ENCODE assay signal across 8 cellular contexts in the genomic region with DNA sequence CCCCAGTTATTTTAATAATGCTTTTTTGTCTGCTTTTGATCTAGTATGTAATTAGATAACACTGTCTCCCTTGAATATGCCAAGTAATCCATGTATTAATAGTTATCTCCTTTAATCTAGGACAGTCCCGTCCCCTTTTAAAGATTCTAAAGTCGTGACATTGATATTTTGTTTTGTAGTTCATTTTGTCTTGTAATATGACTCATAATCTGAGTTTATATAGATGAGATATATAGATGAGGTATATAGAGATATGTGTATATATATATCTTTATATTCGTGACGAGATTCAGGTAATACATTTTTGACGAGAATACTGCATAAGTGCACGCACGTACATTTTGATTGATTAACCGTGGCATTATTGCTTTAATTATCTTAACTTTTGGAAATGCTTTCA. TPM values are rescaled to one million over a fixed set of nuclear protein-coding genes. Genes with fewer than 3 reads are reported as not detected.
DNase-seq lines count a peak whose midpoint lies in the region; ATAC-seq and TF ChIP-seq lines count a peak whose summit lies in the region.

No MANE protein-coding gene starts in this region.

- ATAC-seq in HCT116: no peak
- ATAC-seq in sciatic nerve: no peak

- H3K27ac ChIP-seq in HCT116 (ENCODE audit: low read depth, low read length) (peak overlapping the region; percentile 89; the same call in 1 of the 2 replicates), WERI-Rb-1 (peak overlapping the region; percentile 100; the same call in 1 of the 2 replicates), skin epidermis (peak overlapping the region in 14 of 21 experiments; percentile 19 to 100 (median 98))

- no peak overlapping the region for H2AFZ ChIP-seq in HCT116 (ENCODE audit: low read depth, low read length, poor library complexity, severe bottlenecking)

- TF ChIP-seq CTCF in HCT116 (IDR thresholded peaks at IDR 0.05 in 2 of 3, conservative IDR thresholded peaks at IDR 0.05 in 1 of 3; ENCODE audit: borderline replicate concordance in 1 of 3, insufficient read depth in 1 of 3, low read depth in 2 of 3, low read length in 2 of 3) (no peak), WERI-Rb-1 (IDR thresholded peaks at IDR 0.05; ENCODE audit: low read depth, low read length) (no peak), foreskin fibroblast (IDR thresholded peaks at IDR 0.05; ENCODE audit: low read depth, low read length) (no peak)

- POLR2A ChIA-PET in HCT116 (lab: Charles Lee): no interaction called here

- no peaks in the 10 kb centered on the region for H3K9me2 ChIP-seq in HCT116 (ENCODE audit: insufficient read depth)

- peaks cover 0 to 9% of the 10 kb centered on the region in 2 experiments; a peak in 1 of 4 replicates for H3K36me3 ChIP-seq in HCT116 (ENCODE audit: control insufficient read depth in 1 of 2, insufficient read depth in 2 of 2, low read length in 2 of 2)
- peaks cover 16% of the 10 kb centered on the region for H3K36me3 ChIP-seq in WERI-Rb-1

- H3K4me1 ChIP-seq in HCT116 (ENCODE audit: control insufficient read depth in 1 of 2, insufficient read depth in 2 of 2, low read length in 2 of 2): peaks cover 7 to 19% of the 10 kb centered on the region in 2 experiments; a peak in 3 of 4 replicates

- H3K79me2 ChIP-seq in HCT116 (ENCODE audit: insufficient read depth, low read length): peaks cover 63% of the 10 kb centered on the region

- peak overlapping the region; percentile 81 for H3K9ac ChIP-seq in HCT116 (ENCODE audit: low read length)

- DNase-seq in HCT116 (ENCODE audit: low read depth, low spot score) (no peak), WERI-Rb-1 (no peak), foreskin fibroblast (no peak), sciatic nerve (ENCODE audit: low spot score) (no peak), NCI-H2227 treated with DMSO at 0.1 percent for 48 hours (lab: John Stamatoyannopoulos, UW) (no peak)
- no peak for DNase-seq in NK-92 treated with Interleukin-12 subunit alpha and Interleukin-12 subunit beta, amount 100 ng/mL, for 24 hours (lab: John Stamatoyannopoulos, UW)
- DNase-seq in stimulated activated CD4-positive, alpha-beta T cell treated with anti-CD3 and anti-CD28 coated beads, Interleukin-4, amount 100 ng/mL, for 1 hour: no peak

- H3K9me3 ChIP-seq in HCT116 (ENCODE audit: control insufficient read depth in 1 of 2, insufficient read depth in 1 of 2, low read depth in 1 of 2, low read length in 2 of 2) (no peaks in the 10 kb centered on the region), WERI-Rb-1 (ENCODE audit: severe bottlenecking) (no peaks in the 10 kb centered on the region)

- intact Hi-C loops in HCT116 (cut with micrococcal nuclease): loop anchor here (2.0 kb wide), 2 partner anchors 219 to 423 kb away; a partner anchor contains a TSS
- intact Hi-C loops in sciatic nerve (cut with DNase I): no loop called here

- CTCF ChIA-PET in HCT116 (lab: Charles Lee): no interaction called here

- RAD21 ChIA-PET in HCT116 (lab: Charles Lee; ENCODE audit: low non-redundant PET in 1 of 2, low total read pairs in 2 of 2, uncharacterized antibody in 2 of 2, unreplicated experiment in 2 of 2): no interaction called here

- peak overlapping the region; percentile 89 for H3K4me2 ChIP-seq in HCT116 (ENCODE audit: low read length)

- H3K4me3 ChIP-seq in HCT116 (replicated peaks in 1 of 2; ENCODE audit: low read depth in 1 of 2, low read length in 2 of 2): peak overlapping the region; percentile 74 to 84
- H3K4me3 ChIP-seq in WERI-Rb-1 (ENCODE audit: low read depth, low read length): peak overlapping the region; percentile 88
- peak overlapping the region; percentile 94 to 97 for H3K4me3 ChIP-seq in foreskin fibroblast (ENCODE audit: low read depth in 1 of 2, low read length in 2 of 2)
- peak overlapping the region; percentile 67 to 83 (median 74) for H3K4me3 ChIP-seq in skin epidermis

- no peak for TF ChIP-seq POLR2A in HCT116 (IDR thresholded peaks at IDR 0.05; ENCODE audit: borderline replicate concordance, extremely low read depth, insufficient read depth, insufficient read length)

- no peak for TF ChIP-seq RAD21 in HCT116 (IDR thresholded peaks at IDR 0.05; ENCODE audit: low read depth)

- BruUV-seq in HCT116 (replicated peaks; lab: Mats Ljungman, UMichigan): no TSS peak

- peaks cover 19% of the 10 kb centered on the region; the same call in 1 of the 2 replicates for H4K20me1 ChIP-seq in HCT116 (ENCODE audit: insufficient read depth)

- H3K27me3 ChIP-seq in HCT116 (ENCODE audit: insufficient read depth, low read length): no peaks in the 10 kb centered on the region
- H3K27me3 ChIP-seq in WERI-Rb-1 (ENCODE audit: insufficient read depth, low read depth, severe bottlenecking): no peaks in the 10 kb centered on the region

TF ChIP-seq in HCT116, 20 proteins besides CTCF, POLR2A, EP300 and RAD21:
- TF ChIP-seq, protein P1, sequence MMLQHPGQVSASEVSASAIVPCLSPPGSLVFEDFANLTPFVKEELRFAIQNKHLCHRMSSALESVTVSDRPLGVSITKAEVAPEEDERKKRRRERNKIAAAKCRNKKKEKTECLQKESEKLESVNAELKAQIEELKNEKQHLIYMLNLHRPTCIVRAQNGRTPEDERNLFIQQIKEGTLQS (IDR thresholded peaks at IDR 0.05): no peak
- TF ChIP-seq SIN3A (IDR thresholded peaks at IDR 0.05; ENCODE audit: low read depth): no peak
- TF ChIP-seq EZH2 (IDR thresholded peaks at IDR 0.05): no peak
- no peak for TF ChIP-seq ZFX (IDR thresholded peaks at IDR 0.05)
- no peak for TF ChIP-seq ZNF274 (IDR thresholded peaks at IDR 0.05; ENCODE audit: low read depth, low read length)
- no peak for TF ChIP-seq EGR1 (IDR thresholded peaks at IDR 0.05; ENCODE audit: low read depth)
- no peak for TF ChIP-seq EZH2phosphoT487 (IDR thresholded peaks at IDR 0.05; ENCODE audit: borderline replicate concordance)
- no peak for TF ChIP-seq CBX3 (IDR thresholded peaks at IDR 0.05; ENCODE audit: low read depth)
- no peak for TF ChIP-seq SRF (IDR thresholded peaks at IDR 0.05; ENCODE audit: low read depth)
- TF ChIP-seq TCF7L2 (IDR thresholded peaks at IDR 0.05; ENCODE audit: borderline replicate concordance, extremely low read depth, insufficient read depth, insufficient read length): no peak
- TF ChIP-seq CEBPB (IDR thresholded peaks at IDR 0.05; ENCODE audit: low read depth): no peak
- no peak for TF ChIP-seq YY1 (IDR thresholded peaks at IDR 0.05; ENCODE audit: extremely low read depth, insufficient replicate concordance, low read depth, low read length)
- no peak for TF ChIP-seq SP1 (IDR thresholded peaks at IDR 0.05; ENCODE audit: low read depth)
- TF ChIP-seq, protein P2, sequence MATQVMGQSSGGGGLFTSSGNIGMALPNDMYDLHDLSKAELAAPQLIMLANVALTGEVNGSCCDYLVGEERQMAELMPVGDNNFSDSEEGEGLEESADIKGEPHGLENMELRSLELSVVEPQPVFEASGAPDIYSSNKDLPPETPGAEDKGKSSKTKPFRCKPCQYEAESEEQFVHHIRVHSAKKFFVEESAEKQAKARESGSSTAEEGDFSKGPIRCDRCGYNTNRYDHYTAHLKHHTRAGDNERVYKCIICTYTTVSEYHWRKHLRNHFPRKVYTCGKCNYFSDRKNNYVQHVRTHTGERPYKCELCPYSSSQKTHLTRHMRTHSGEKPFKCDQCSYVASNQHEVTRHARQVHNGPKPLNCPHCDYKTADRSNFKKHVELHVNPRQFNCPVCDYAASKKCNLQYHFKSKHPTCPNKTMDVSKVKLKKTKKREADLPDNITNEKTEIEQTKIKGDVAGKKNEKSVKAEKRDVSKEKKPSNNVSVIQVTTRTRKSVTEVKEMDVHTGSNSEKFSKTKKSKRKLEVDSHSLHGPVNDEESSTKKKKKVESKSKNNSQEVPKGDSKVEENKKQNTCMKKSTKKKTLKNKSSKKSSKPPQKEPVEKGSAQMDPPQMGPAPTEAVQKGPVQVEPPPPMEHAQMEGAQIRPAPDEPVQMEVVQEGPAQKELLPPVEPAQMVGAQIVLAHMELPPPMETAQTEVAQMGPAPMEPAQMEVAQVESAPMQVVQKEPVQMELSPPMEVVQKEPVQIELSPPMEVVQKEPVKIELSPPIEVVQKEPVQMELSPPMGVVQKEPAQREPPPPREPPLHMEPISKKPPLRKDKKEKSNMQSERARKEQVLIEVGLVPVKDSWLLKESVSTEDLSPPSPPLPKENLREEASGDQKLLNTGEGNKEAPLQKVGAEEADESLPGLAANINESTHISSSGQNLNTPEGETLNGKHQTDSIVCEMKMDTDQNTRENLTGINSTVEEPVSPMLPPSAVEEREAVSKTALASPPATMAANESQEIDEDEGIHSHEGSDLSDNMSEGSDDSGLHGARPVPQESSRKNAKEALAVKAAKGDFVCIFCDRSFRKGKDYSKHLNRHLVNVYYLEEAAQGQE (IDR thresholded peaks at IDR 0.05; ENCODE audit: low read depth): no peak
- TF ChIP-seq, protein P3, sequence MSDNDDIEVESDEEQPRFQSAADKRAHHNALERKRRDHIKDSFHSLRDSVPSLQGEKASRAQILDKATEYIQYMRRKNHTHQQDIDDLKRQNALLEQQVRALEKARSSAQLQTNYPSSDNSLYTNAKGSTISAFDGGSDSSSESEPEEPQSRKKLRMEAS (IDR thresholded peaks at IDR 0.05): no peak
- TF ChIP-seq, protein P4, sequence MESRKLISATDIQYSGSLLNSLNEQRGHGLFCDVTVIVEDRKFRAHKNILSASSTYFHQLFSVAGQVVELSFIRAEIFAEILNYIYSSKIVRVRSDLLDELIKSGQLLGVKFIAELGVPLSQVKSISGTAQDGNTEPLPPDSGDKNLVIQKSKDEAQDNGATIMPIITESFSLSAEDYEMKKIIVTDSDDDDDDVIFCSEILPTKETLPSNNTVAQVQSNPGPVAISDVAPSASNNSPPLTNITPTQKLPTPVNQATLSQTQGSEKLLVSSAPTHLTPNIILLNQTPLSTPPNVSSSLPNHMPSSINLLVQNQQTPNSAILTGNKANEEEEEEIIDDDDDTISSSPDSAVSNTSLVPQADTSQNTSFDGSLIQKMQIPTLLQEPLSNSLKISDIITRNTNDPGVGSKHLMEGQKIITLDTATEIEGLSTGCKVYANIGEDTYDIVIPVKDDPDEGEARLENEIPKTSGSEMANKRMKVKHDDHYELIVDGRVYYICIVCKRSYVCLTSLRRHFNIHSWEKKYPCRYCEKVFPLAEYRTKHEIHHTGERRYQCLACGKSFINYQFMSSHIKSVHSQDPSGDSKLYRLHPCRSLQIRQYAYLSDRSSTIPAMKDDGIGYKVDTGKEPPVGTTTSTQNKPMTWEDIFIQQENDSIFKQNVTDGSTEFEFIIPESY (IDR thresholded peaks at IDR 0.05; ENCODE audit: extremely low read depth, insufficient replicate concordance, low read length): no peak

RNA-seq across cellular contexts. Expression of a gene that starts 1.6 kb away (rescaled TPM):
- total RNA-seq in HCT116 (2021; ENCODE audit: unreplicated experiment): 65.6 TPM
- 26.4 and 26.8 TPM in 2 replicates for polyA plus RNA-seq in HCT116 (2012)
- 98.9 TPM for total RNA-seq in sciatic nerve
